32 cellular contexts compared by ENCODE assay signal in genomic region chr5:97243352-97243751, GRCh38.
DNase-seq lines count a peak whose midpoint lies in the region; ATAC-seq, FAIRE-seq and TF ChIP-seq lines count a peak whose summit lies in the region.
"Had no signal": no experiment of that assay in that cellular context is flagged by ENCODE, and none has a peak within 500 bp of the region (broad histone marks: within the 10 kb centered on the region; RNA-seq: fewer than 3 reads in every experiment).

No MANE protein-coding gene starts in this region.

- no peak overlapping the region for H2BK12ac ChIP-seq in trophoblast cell (ENCODE audit: low read length)

- H3K9me3 ChIP-seq in GM12878 (replicated peaks; ENCODE audit: control insufficient read depth, insufficient read depth, low read length) (no peaks in the 10 kb centered on the region), trophoblast cell (ENCODE audit: insufficient read depth, low read depth, low read length) (no peaks in the 10 kb centered on the region)
- H3K9me3 ChIP-seq: Caco-2, MG63, SK-N-SH had no signal

- H3K14ac ChIP-seq in trophoblast cell (ENCODE audit: low read length) = no peak overlapping the region

- no peak for TF ChIP-seq RAD21 in GM12878 (IDR thresholded peaks at IDR 0.05; ENCODE audit: insufficient read depth, low read depth, low read length)

- H2AFZ ChIP-seq in GM12878 (ENCODE audit: control insufficient read depth, low read depth, low read length) (no peak overlapping the region), trophoblast cell (ENCODE audit: insufficient read depth, low read length, poor library complexity) (no peak overlapping the region)

- RAD21 ChIA-PET in GM12878 (lab: Charles Lee; ENCODE audit: unreplicated experiment) = no interaction called here

- H4K12ac ChIP-seq in trophoblast cell (ENCODE audit: low read depth, low read length) = no peak overlapping the region

- peaks cover 3% of the 10 kb centered on the region for H3K9me3 Mint-ChIP-seq in stimulated activated memory B cell treated with anti-CD40 and anti-IgM and Interleukin-4, amounts not matched to agents 10 μg/mL and 1 μg/mL and 100 μg/mL, for 72 hours
- H3K9me3 Mint-ChIP-seq: T-helper 1 cell treated with Interleukin-12 subunit alpha and Interleukin-12 subunit beta and Interleukin-4 antibody, amounts not matched to agents 30 μg/mL and 1 μg/mL, for 36 hours; type B pancreatic cell had no signal

- POLR2A ChIA-PET in GM12878 (lab: Charles Lee) = no interaction called here

- no peak for TF ChIP-seq CTCF in GM12878 (IDR thresholded peaks at IDR 0.05 in 2 of 3, conservative IDR thresholded peaks at IDR 0.05 in 1 of 3; ENCODE audit: control insufficient read depth in 2 of 3, extremely low read depth in 1 of 3, insufficient read depth in 1 of 3, low read depth in 3 of 3, low read length in 3 of 3)
- TF ChIP-seq CTCF in foreskin keratinocyte (conservative IDR thresholded peaks at IDR 0.05) = no peak

- no peak overlapping the region for H4K91ac ChIP-seq in trophoblast cell (ENCODE audit: low read depth, low read length)

- H3K4me2 ChIP-seq in GM12878 (ENCODE audit: control insufficient read depth, insufficient read depth) (no peak overlapping the region), trophoblast cell (ENCODE audit: low read length) (no peak overlapping the region)
- H3K4me2 ChIP-seq: SK-N-SH had no signal

- FAIRE-seq in GM12891 (lab: Jason Lieb, UNC) = peak; percentile 9
- FAIRE-seq in GM12878 (lab: Jason Lieb, UNC) = peak; percentile 61
- FAIRE-seq: TTC549 had no signal

- in situ Hi-C loops in GM12878 (cut with MboI) = no loop called here

- no peak overlapping the region for H3K23ac ChIP-seq in trophoblast cell (ENCODE audit: low read length)

- H3K27me3 ChIP-seq in GM12878 (replicated peaks in 1 of 2; ENCODE audit: control insufficient read depth in 2 of 2, insufficient read depth in 2 of 2, low read length in 1 of 2) = no peaks in the 10 kb centered on the region
- H3K27me3 ChIP-seq in foreskin keratinocyte = no peaks in the 10 kb centered on the region
- H3K27me3 ChIP-seq in trophoblast cell (ENCODE audit: insufficient read depth, low read length) = no peaks in the 10 kb centered on the region
- H3K27me3 ChIP-seq: MG63 had no signal

- H3K4me1 ChIP-seq in GM12878 (ENCODE audit: control insufficient read depth, insufficient read depth, low read length) = no peaks in the 10 kb centered on the region
- H3K4me1 ChIP-seq in foreskin keratinocyte = no peaks in the 10 kb centered on the region
- H3K4me1 ChIP-seq in trophoblast cell (ENCODE audit: control insufficient read depth in 1 of 2, insufficient read depth in 2 of 2, low read length in 2 of 2) = no peaks in the 10 kb centered on the region
- H3K4me1 ChIP-seq: Caco-2 had no signal

- no peaks in the 10 kb centered on the region for H3K79me1 ChIP-seq in trophoblast cell (ENCODE audit: low read length)

- H3K27ac ChIP-seq in GM12878 (ENCODE audit: control insufficient read depth, insufficient read depth) (no peak overlapping the region), foreskin keratinocyte (no peak overlapping the region), trophoblast cell (ENCODE audit: low read depth, low read length) (no peak overlapping the region)
- H3K27ac ChIP-seq: C4-2B had no signal

- H3K9ac ChIP-seq in GM12878 (ENCODE audit: control insufficient read depth, insufficient read depth, low read length) (no peak overlapping the region), trophoblast cell (ENCODE audit: low read length) (no peak overlapping the region)
- H3K9ac ChIP-seq: SK-N-SH had no signal

- BruUV-seq in GM12878 (replicated peaks; lab: Mats Ljungman, UMichigan) = no TSS peak

- H2AK5ac ChIP-seq in trophoblast cell (ENCODE audit: low read length) = no peak overlapping the region

- H4K8ac ChIP-seq in trophoblast cell (ENCODE audit: low read depth, low read length) = no peak overlapping the region

- H3K4ac ChIP-seq in trophoblast cell (ENCODE audit: low read depth, low read length) = no peak overlapping the region

- H3K4me1 Mint-ChIP-seq in stimulated activated memory B cell treated with anti-CD40 and anti-IgM and Interleukin-4, amounts not matched to agents 10 μg/mL and 1 μg/mL and 100 μg/mL, for 72 hours = no peaks in the 10 kb centered on the region
- H3K4me1 Mint-ChIP-seq: endodermal cell had no signal

- no peak overlapping the region for H2BK120ac ChIP-seq in trophoblast cell (ENCODE audit: insufficient read depth, low read length, poor library complexity)

- peaks cover 6% of the 10 kb centered on the region for H3K36me3 Mint-ChIP-seq in stimulated activated memory B cell treated with anti-CD40 and anti-IgM and Interleukin-4, amounts not matched to agents 10 μg/mL and 1 μg/mL and 100 μg/mL, for 72 hours
- H3K36me3 Mint-ChIP-seq: type B pancreatic cell had no signal

- ATAC-seq in GM12878 = no peak
- ATAC-seq in foreskin keratinocyte = peak; percentile 56
- no peak for ATAC-seq in GM18867 (IDR thresholded peaks at IDR 0.05; ENCODE audit: unreplicated experiment)
- ATAC-seq in GM19324 (IDR thresholded peaks at IDR 0.05; ENCODE audit: low FRiP score, unreplicated experiment) = no peak
- ATAC-seq in stimulated activated memory B cell treated with anti-CD40 and anti-IgM and Interleukin-4, amounts not matched to agents 10 μg/mL and 1 μg/mL and 100 μg/mL, for 72 hours = no peak
- ATAC-seq: HCT116, right cardiac atrium had no signal

- SMC1A ChIA-PET in GM12878 (lab: Charles Lee; ENCODE audit: uncharacterized antibody, unreplicated experiment) = no interaction called here

- H2BK5ac ChIP-seq in trophoblast cell (ENCODE audit: low read depth, low read length, poor library complexity) = no peak overlapping the region

- H3K27me3 Mint-ChIP-seq in stimulated activated memory B cell treated with anti-CD40 and anti-IgM and Interleukin-4, amounts not matched to agents 10 μg/mL and 1 μg/mL and 100 μg/mL, for 72 hours = peaks cover 9% of the 10 kb centered on the region
- H3K27me3 Mint-ChIP-seq: type B pancreatic cell had no signal

- no peaks in the 10 kb centered on the region for H3K36me3 ChIP-seq in GM12878 (ENCODE audit: control insufficient read depth in 2 of 2, insufficient read depth in 2 of 2, low read length in 1 of 2)
- H3K36me3 ChIP-seq in trophoblast cell (ENCODE audit: control insufficient read depth in 1 of 2, insufficient read depth in 2 of 2, low read length in 2 of 2) = no peaks in the 10 kb centered on the region
- H3K36me3 ChIP-seq: MG63 had no signal

- CTCF ChIA-PET in GM12878 (lab: Yijun Ruan, JAX) = interaction anchor here (1.8 kb wide), 1 partner anchor 12 kb away, joined by 12 read pairs; no protein-coding TSS in a partner anchor

- no peak overlapping the region for H3K27ac Mint-ChIP-seq in stimulated activated memory B cell treated with anti-CD40 and anti-IgM and Interleukin-4, amounts not matched to agents 10 μg/mL and 1 μg/mL and 100 μg/mL, for 72 hours
- H3K27ac Mint-ChIP-seq: endodermal cell; T-helper 1 cell treated with Interleukin-12 subunit alpha and Interleukin-12 subunit beta and Interleukin-4 antibody, amounts not matched to agents 30 μg/mL and 1 μg/mL, for 36 hours; type B pancreatic cell had no signal

- H3K79me2 ChIP-seq in GM12878 (ENCODE audit: control insufficient read depth, insufficient read depth, low read length) (no peaks in the 10 kb centered on the region), trophoblast cell (ENCODE audit: control insufficient read depth, insufficient read depth, low read length, poor library complexity) (no peaks in the 10 kb centered on the region)

- H3K4me3 Mint-ChIP-seq in stimulated activated memory B cell treated with anti-CD40 and anti-IgM and Interleukin-4, amounts not matched to agents 10 μg/mL and 1 μg/mL and 100 μg/mL, for 72 hours = no peak overlapping the region
- H3K4me3 Mint-ChIP-seq: endodermal cell; neural crest cell; T-helper 1 cell treated with Interleukin-12 subunit alpha and Interleukin-12 subunit beta and Interleukin-4 antibody, amounts not matched to agents 30 μg/mL and 1 μg/mL, for 36 hours; type B pancreatic cell had no signal

- H3K4me3 ChIP-seq in GM12878 (no peak overlapping the region), trophoblast cell (ENCODE audit: low read depth, low read length) (no peak overlapping the region)
- H3K4me3 ChIP-seq: MG63 had no signal

- no peak for DNase-seq in GM12891 (ENCODE audit: insufficient read length, low spot score)
- DNase-seq in GM12878 (ENCODE audit: low read depth, low spot score) = no peak
- DNase-seq in foreskin keratinocyte = peak in 1 of 2 donors; percentile 5
- peak; percentile 45 to 92 for DNase-seq in trophoblast cell
- DNase-seq: activated CD4-positive, alpha-beta T cell treated with anti-CD3 and anti-CD28 coated beads, Interleukin-2, amount 50 U/mL, for 48 hours; activated CD4-positive, CD25-positive, alpha-beta regulatory T cell treated with anti-CD3 and anti-CD28 coated beads, Interleukin-2, amount 50 U/mL, for 72 hours; activated naive CD4-positive, alpha-beta T cell; Caco-2; dermis blood vessel endothelial cell; DMS79 treated with DMSO at 0.1 percent for 48 hours; endodermal cell; GDM1; mammary epithelial cell; MG63; NCI-H1105; NCI-H187 treated with DMSO at 0.1 percent for 48 hours; NCI-H524; NK-92 treated with Interleukin-12 subunit alpha and Interleukin-12 subunit beta, amount 100 ng/mL, for 24 hours; posterior cingulate gyrus; right cardiac atrium; SK-N-SH; stimulated activated CD4-positive, alpha-beta T cell treated with anti-CD3 and anti-CD28 coated beads, Interleukin-12 subunit alpha, Interleukin-12 subunit beta, amount 100 ng/mL, for 4 hours; stimulated activated CD4-positive, alpha-beta T cell treated with anti-CD3 and anti-CD28 coated beads, Interleukin-4, amount 100 ng/mL, for 1 hour had no signal

- no peaks in the 10 kb centered on the region for H4K20me1 ChIP-seq in GM12878 (ENCODE audit: control insufficient read depth, insufficient read depth)

- 0% methylated on average over 3 of the region's 3 CpGs for WGBS in GM12878 (ENCODE audit: insufficient coverage, insufficient replicate concordance, low lambda C conversion rate, missing lambda C conversion rate)
- WGBS in trophoblast cell (ENCODE audit: extremely low coverage, insufficient coverage, insufficient read length) = no CpG with 5 or more reads among the region's 3 CpGs

- no peak for TF ChIP-seq EP300 in GM12878 (IDR thresholded peaks at IDR 0.05; ENCODE audit: borderline replicate concordance in 1 of 2, control insufficient read depth in 1 of 2, low read depth in 2 of 2, low read length in 2 of 2)

- no peak overlapping the region for H3K18ac ChIP-seq in trophoblast cell (ENCODE audit: low read length)

- intact Hi-C loops in GM12878 (cut with micrococcal nuclease; ENCODE audit: unreplicated experiment) = no loop called here

- no peak for TF ChIP-seq POLR2A in GM12891 (IDR thresholded peaks at IDR 0.05; ENCODE audit: low read depth, low read length)
- TF ChIP-seq POLR2A in GM12878 (IDR thresholded peaks at IDR 0.05; ENCODE audit: low read depth, low read length) = no peak

TF ChIP-seq in GM12891, 5 proteins besides CTCF, POLR2A, EP300 and RAD21 (continues in another document):
- TF ChIP-seq SPI1 (IDR thresholded peaks at IDR 0.05; ENCODE audit: low read depth, low read length) = no peak
- no peak for TF ChIP-seq POU2F2 (IDR thresholded peaks at IDR 0.05; ENCODE audit: low read depth, low read length)

Comparison
In these comparisons a context has a peak if more than half of its experiments do, and no peak if none do; other contexts are left out.
1. DNase-seq: peak in trophoblast cell (2 of 2); none in GM12891 (single experiment) and GM12878 (single experiment).